Comparison of ENCODE assay signal across 12 cellular contexts in the genomic region with DNA sequence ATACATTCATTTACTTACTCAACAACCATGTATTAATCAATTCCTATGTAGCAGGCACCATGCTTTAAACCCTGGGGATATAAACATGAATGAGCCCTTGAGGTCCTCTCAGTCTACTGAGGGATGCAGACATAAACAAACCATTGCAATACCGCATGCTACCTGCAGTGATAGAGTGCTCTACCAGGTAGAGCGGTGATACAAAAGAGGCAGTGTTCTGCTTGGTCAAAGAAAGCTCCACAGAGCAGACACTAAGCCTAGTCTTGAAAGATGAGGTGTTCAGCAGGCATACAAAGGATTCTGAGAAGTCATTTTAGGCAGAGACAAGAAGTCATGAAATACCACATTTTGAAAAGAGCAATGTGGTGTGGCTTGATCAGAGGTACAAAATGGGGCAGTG. TPM values are rescaled to one million over a fixed set of nuclear protein-coding genes. Genes with fewer than 3 reads are reported as not detected.
DNase-seq lines count a peak whose midpoint lies in the region; ATAC-seq, FAIRE-seq and TF ChIP-seq lines count a peak whose summit lies in the region.
"Had no signal": no experiment of that assay in that cellular context is flagged by ENCODE, and none has a peak within 500 bp of the region (broad histone marks: within the 10 kb centered on the region; RNA-seq: fewer than 3 reads in every experiment).

No MANE protein-coding gene starts in this region.

- POLR2A ChIA-PET in WTC11 (lab: Charles Lee) = no interaction called here

- DNase-seq in BE2C = no peak
- DNase-seq in GM19239 (ENCODE audit: insufficient read length, low spot score) = no peak
- DNase-seq in WTC11 (ENCODE audit: low spot score) = no peak
- DNase-seq in T-helper 2 cell treated with Interferon-gamma antibody and Interleukin-4, amounts not matched to agents 5 μg/mL and 100 μg/mL, for 36 hours (ENCODE audit: low spot score) = no peak
- no peak for DNase-seq in MG63
- DNase-seq in stomach = no peak
- no peak for DNase-seq in lower leg skin (ENCODE audit: low spot score in 2 of 2)
- DNase-seq: left colon, NCI-H2029, SJCRH30 had no signal

- H3K27me3 Mint-ChIP-seq in WTC11 (ENCODE audit: low read depth) = no peaks in the 10 kb centered on the region
- H3K27me3 Mint-ChIP-seq in T-helper 2 cell treated with Interferon-gamma antibody and Interleukin-4, amounts not matched to agents 5 μg/mL and 100 μg/mL, for 36 hours (ENCODE audit: low read depth) = no peaks in the 10 kb centered on the region

- H3K4me1 ChIP-seq in BE2C (no peaks in the 10 kb centered on the region), stomach (no peaks in the 10 kb centered on the region)
- H3K4me1 ChIP-seq: right atrium auricular region, SJCRH30 had no signal

- CTCF ChIA-PET in WTC11 (lab: Charles Lee) = interaction anchor here (0.6 to 1.2 kb wide), 6 partner anchors 16 to 1807 kb away, joined by 3 to 7 read pairs (median 4); no protein-coding TSS in a partner anchor

- 7 to 64% (median 62%) methylated on average over 2 of the region's 2 CpGs for WGBS in stomach, 5 donors
- 20 to 83% methylated on average over 2 of the region's 2 CpGs for WGBS in lower leg skin, 2 donors

- peak; percentile 68 for ATAC-seq in HG03039 (IDR thresholded peaks at IDR 0.05; ENCODE audit: unreplicated experiment)
- ATAC-seq in WTC11 = peak; percentile 98
- ATAC-seq: left colon had no signal

- intact Hi-C loops in stomach (cut with DNase I; ENCODE audit: low total_unique reads) (no loop called here), lower leg skin (cut with DNase I; ENCODE audit: low total_unique reads) (no loop called here)

- H3K36me3 ChIP-seq in BE2C (no peaks in the 10 kb centered on the region), MG63 (no peaks in the 10 kb centered on the region), stomach (no peaks in the 10 kb centered on the region)
- H3K36me3 ChIP-seq: right atrium auricular region, SJCRH30 had no signal

- H3K4me3 Mint-ChIP-seq in WTC11 = no peak overlapping the region
- H3K4me3 Mint-ChIP-seq in T-helper 2 cell treated with Interferon-gamma antibody and Interleukin-4, amounts not matched to agents 5 μg/mL and 100 μg/mL, for 36 hours = no peak overlapping the region

- H3K9me3 ChIP-seq in BE2C (no peaks in the 10 kb centered on the region), MG63 (no peaks in the 10 kb centered on the region), stomach (no peaks in the 10 kb centered on the region)
- H3K9me3 ChIP-seq: right atrium auricular region, SJCRH30 had no signal

- no peaks in the 10 kb centered on the region for H3K36me3 Mint-ChIP-seq in WTC11
- no peaks in the 10 kb centered on the region for H3K36me3 Mint-ChIP-seq in T-helper 2 cell treated with Interferon-gamma antibody and Interleukin-4, amounts not matched to agents 5 μg/mL and 100 μg/mL, for 36 hours (ENCODE audit: low read depth)

- TF ChIP-seq POLR2A in stomach (IDR thresholded peaks at IDR 0.05) (no peak), lower leg skin (IDR thresholded peaks at IDR 0.05) (no peak)

- no peaks in the 10 kb centered on the region for H3K27me3 ChIP-seq in BE2C
- H3K27me3 ChIP-seq in MG63 = no peaks in the 10 kb centered on the region
- no peaks in the 10 kb centered on the region for H3K27me3 ChIP-seq in stomach
- H3K27me3 ChIP-seq: right atrium auricular region, SJCRH30 had no signal

- H3K4me1 Mint-ChIP-seq in WTC11 = peaks cover 4% of the 10 kb centered on the region
- no peaks in the 10 kb centered on the region for H3K4me1 Mint-ChIP-seq in T-helper 2 cell treated with Interferon-gamma antibody and Interleukin-4, amounts not matched to agents 5 μg/mL and 100 μg/mL, for 36 hours (ENCODE audit: low read depth)

- no peak for TF ChIP-seq EP300 in stomach (IDR thresholded peaks at IDR 0.05)

- peak; percentile 27; the same call in 1 of the 2 replicates for TF ChIP-seq CTCF in BE2C (IDR thresholded peaks at IDR 0.05; ENCODE audit: low read depth, low read length)
- 0 out of 2 replicates have a peak, but pooled peaks have one; percentile 13 for TF ChIP-seq CTCF in WTC11 (IDR thresholded peaks at IDR 0.05)
- peak in 1 of 7 experiments; percentile 34 for TF ChIP-seq CTCF in stomach (IDR thresholded peaks at IDR 0.05)
- no peak for TF ChIP-seq CTCF in lower leg skin (IDR thresholded peaks at IDR 0.05)

- H3K27ac Mint-ChIP-seq in WTC11 = no peak overlapping the region
- H3K27ac Mint-ChIP-seq in T-helper 2 cell treated with Interferon-gamma antibody and Interleukin-4, amounts not matched to agents 5 μg/mL and 100 μg/mL, for 36 hours = no peak overlapping the region

- no peak overlapping the region for H3K4me3 ChIP-seq in BE2C (ENCODE audit: low read depth, low read length)
- no peak overlapping the region for H3K4me3 ChIP-seq in MG63
- H3K4me3 ChIP-seq in stomach = no peak overlapping the region
- no peak overlapping the region for H3K4me3 ChIP-seq in lower leg skin (ENCODE audit: low read depth, poor library complexity, severe bottlenecking)
- H3K4me3 ChIP-seq: right atrium auricular region, SJCRH30 had no signal

- H3K9me3 Mint-ChIP-seq in WTC11 = no peaks in the 10 kb centered on the region
- H3K9me3 Mint-ChIP-seq in T-helper 2 cell treated with Interferon-gamma antibody and Interleukin-4, amounts not matched to agents 5 μg/mL and 100 μg/mL, for 36 hours = no peaks in the 10 kb centered on the region

- H3K27ac ChIP-seq in stomach = no peak overlapping the region
- H3K27ac ChIP-seq: right atrium auricular region, SJCRH30 had no signal

- peak; percentile 82 for FAIRE-seq in GM19239 (lab: Jason Lieb, UNC)

TF ChIP-seq in WTC11, 78 proteins besides CTCF, POLR2A, EP300 and RAD21:
- TF ChIP-seq, protein P1, sequence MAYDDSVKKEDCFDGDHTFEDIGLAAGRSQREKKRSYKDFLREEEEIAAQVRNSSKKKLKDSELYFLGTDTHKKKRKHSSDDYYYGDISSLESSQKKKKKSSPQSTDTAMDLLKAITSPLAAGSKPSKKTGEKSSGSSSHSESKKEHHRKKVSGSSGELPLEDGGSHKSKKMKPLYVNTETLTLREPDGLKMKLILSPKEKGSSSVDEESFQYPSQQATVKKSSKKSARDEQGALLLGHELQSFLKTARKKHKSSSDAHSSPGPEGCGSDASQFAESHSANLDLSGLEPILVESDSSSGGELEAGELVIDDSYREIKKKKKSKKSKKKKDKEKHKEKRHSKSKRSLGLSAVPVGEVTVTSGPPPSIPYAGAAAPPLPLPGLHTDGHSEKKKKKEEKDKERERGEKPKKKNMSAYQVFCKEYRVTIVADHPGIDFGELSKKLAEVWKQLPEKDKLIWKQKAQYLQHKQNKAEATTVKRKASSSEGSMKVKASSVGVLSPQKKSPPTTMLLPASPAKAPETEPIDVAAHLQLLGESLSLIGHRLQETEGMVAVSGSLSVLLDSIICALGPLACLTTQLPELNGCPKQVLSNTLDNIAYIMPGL (CRISPR knock-in tag; IDR thresholded peaks at IDR 0.05) = no peak
- TF ChIP-seq MAX (CRISPR knock-in tag; IDR thresholded peaks at IDR 0.05) = no peak
- TF ChIP-seq ATF1 (CRISPR knock-in tag; IDR thresholded peaks at IDR 0.05) = no peak
- TF ChIP-seq USF1 (CRISPR knock-in tag; IDR thresholded peaks at IDR 0.05) = no peak

RNA-seq across cellular contexts. Expression of gene AMOT, which starts 26.9 kb away (rescaled TPM):
- 5.0 TPM for polyA plus RNA-seq in BE2C (2012; ENCODE audit: insufficient read depth, insufficient read length, low read depth)
- total RNA-seq in WTC11 (2021) (7.2 to 8.1 TPM (median 8.0 TPM) in 3 replicates), stomach (10 to 100 TPM in 1 of 5 donors, 1 to 10 TPM in 3, not detected in 1; 4.9 to 12.5 (median 9.1) TPM), lower leg skin (10 to 100 TPM in 2 of 4 donors, 1 to 10 TPM in 2; 2.7 to 13.9 (median 10.3) TPM)
- total RNA-seq in MG63 (2014; rRNA removed; shearing (Covaris generic); ENCODE audit: low replicate concordance) = 0.79 and 2.7 TPM in 2 replicates
- 1 to 10 TPM; 1.4 to 1.6 (median 1.4) TPM for polyA plus RNA-seq in stomach

Comparison
In these comparisons a context has a peak if more than half of its experiments do, and no peak if none do; other contexts are left out.
1. CTCF ChIP-seq: peak in BE2C (single experiment) and WTC11 (single experiment); none in lower leg skin (0 of 3).